9 cellular contexts compared by ENCODE assay signal in the genomic region with DNA sequence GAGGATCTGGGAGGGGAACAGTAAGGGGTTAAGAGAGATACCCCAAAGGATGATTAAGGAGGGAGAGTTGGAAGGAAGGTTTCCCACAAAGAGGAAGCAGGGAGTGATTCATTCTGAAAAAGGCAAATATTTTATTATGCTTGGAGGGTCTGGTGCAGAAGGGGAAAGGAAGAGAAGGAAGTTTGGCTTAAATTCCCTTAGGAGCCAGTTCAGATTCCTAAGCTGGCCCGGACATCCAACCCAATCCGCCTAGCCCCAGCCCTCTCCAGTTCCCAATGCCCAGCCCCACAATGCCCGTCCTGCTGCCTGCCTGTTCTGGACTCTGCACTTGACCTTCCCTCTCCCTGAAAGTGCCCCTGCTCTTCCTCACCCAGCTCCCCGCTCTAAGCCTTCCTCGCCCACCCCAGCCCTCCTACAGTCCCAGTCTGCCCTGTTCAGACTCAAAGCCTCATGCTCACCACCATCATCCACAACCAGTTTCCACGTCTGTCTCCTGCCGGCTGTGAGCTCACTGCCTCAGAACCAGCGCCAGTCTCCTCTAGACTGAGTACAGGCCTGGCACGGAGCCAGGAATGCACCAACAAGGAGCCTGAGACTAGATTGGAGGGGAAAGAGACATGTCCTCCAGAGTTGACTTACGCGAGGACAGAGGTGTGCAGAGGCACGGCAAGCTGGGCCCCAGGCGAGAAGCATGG. TPM values are rescaled to one million over a fixed set of nuclear protein-coding genes. Genes with fewer than 3 reads are reported as not detected.
DNase-seq lines count a peak whose midpoint lies in the region; ATAC-seq, FAIRE-seq and TF ChIP-seq lines count a peak whose summit lies in the region.
"Had no signal": no experiment of that assay in that cellular context is flagged by ENCODE, and none has a peak within 500 bp of the region (broad histone marks: within the 10 kb centered on the region; RNA-seq: fewer than 3 reads in every experiment).

No MANE protein-coding gene starts in this region.

- CTCF ChIA-PET in A549 (lab: Yijun Ruan, JAX) = interaction anchor here (1.0 to 10.2 kb wide), 6 partner anchors 8 to 1191 kb away, joined by 3 to 122 read pairs (median 3); no protein-coding TSS in a partner anchor
- CTCF ChIA-PET in IMR-90 (lab: Yijun Ruan, JAX) = interaction anchor here (0.5 to 1.6 kb wide), 4 partner anchors 12 to 118 kb away, joined by 3 to 6 read pairs (median 3); no protein-coding TSS in a partner anchor

- dilution Hi-C loops in IMR-90 (cut with HindIII; ENCODE audit: low sequenced_read_pairs, unreplicated experiment) = no loop called here

- H3K9ac ChIP-seq in IMR-90 (ENCODE audit: low read depth, low read length) = peak overlapping the region; percentile 22; the same call in 1 of the 2 replicates

- DNase-seq in A549 (ENCODE audit: low read depth in 1 of 2, low spot score in 1 of 2) = no peak
- peak; percentile 78 for DNase-seq in IMR-90
- peak; percentile 90 for DNase-seq in dermis blood vessel endothelial cell
- DNase-seq in mucosa of gallbladder (ENCODE audit: low spot score) = peak; percentile 68
- no peak for DNase-seq in HTR-8/SVneo (ENCODE audit: insufficient read length, low spot score)
- DNase-seq: NCI-H446 treated with DMSO at 0.1 percent for 48 hours had no signal

- 0 out of 2 replicates have a peak overlapping the region, but pooled peaks have one; percentile 12 for H3K56ac ChIP-seq in IMR-90 (ENCODE audit: extremely low read depth, insufficient read depth, low read length)

- H2AK9ac ChIP-seq in IMR-90 (replicated peaks; ENCODE audit: low read depth, low read length, poor library complexity) = peak overlapping the region; percentile 6

- peak overlapping the region; percentile 66; the same call in 1 of the 3 replicates for H2BK15ac ChIP-seq in IMR-90 (ENCODE audit: low read depth, low read length)

- H3K27me3 ChIP-seq in IMR-90 (ENCODE audit: control insufficient read depth, insufficient read depth, low read length) = no peaks in the 10 kb centered on the region

- H3K36me3 ChIP-seq in IMR-90 (ENCODE audit: control insufficient read depth, insufficient read depth, low read length) = peaks cover 32% of the 10 kb centered on the region

- H3K4me3 ChIP-seq in A549 (peak overlapping the region; percentile 1; the same call in 1 of the 3 replicates), IMR-90 (ENCODE audit: insufficient read depth, low read depth, low read length) (no peak overlapping the region)

- H3K9me1 ChIP-seq in IMR-90 (ENCODE audit: insufficient read depth, low read length) = peaks cover 53% of the 10 kb centered on the region

- H3K14ac ChIP-seq in IMR-90 (replicated peaks; ENCODE audit: low read depth, low read length) = peak overlapping the region; percentile 51

- peak overlapping the region; percentile 60 for H4K5ac ChIP-seq in IMR-90 (ENCODE audit: low read depth, low read length)

- ATAC-seq in A549 (peak; percentile 1 to 20; a peak in 3 of 6 replicates), IMR-90 (ENCODE audit: low read depth) (peak; percentile 16), GM18498 (IDR thresholded peaks at IDR 0.05; ENCODE audit: unreplicated experiment) (no peak), HG03469 (IDR thresholded peaks at IDR 0.05; ENCODE audit: unreplicated experiment) (no peak), GM21786 (IDR thresholded peaks at IDR 0.05; ENCODE audit: unreplicated experiment) (no peak)

- intact Hi-C loops in IMR-90 (cut with micrococcal nuclease) = no loop called here

- FAIRE-seq in A549 (lab: Jason Lieb, UNC) (no peak), HTR-8/SVneo (lab: Jason Lieb, UNC) (no peak)

- no peak for TF ChIP-seq EP300 in A549 (IDR thresholded peaks at IDR 0.05)

- peak overlapping the region; percentile 48 for H3K18ac ChIP-seq in IMR-90 (ENCODE audit: low read depth, low read length)

- TF ChIP-seq POLR2A in A549 (IDR thresholded peaks at IDR 0.05; ENCODE audit: low read length) = no peak
- TF ChIP-seq POLR2A in IMR-90 (IDR thresholded peaks at IDR 0.05; ENCODE audit: low read depth, low read length) = 0 out of 2 replicates have a peak, but pooled peaks have one; percentile 33

- H4K20me1 ChIP-seq in IMR-90 (ENCODE audit: insufficient read depth, low read length) = peaks cover 79% of the 10 kb centered on the region

- peak overlapping the region; percentile 74 for H3K23ac ChIP-seq in IMR-90 (ENCODE audit: low read depth, low read length)

- H3K79me1 ChIP-seq in IMR-90 (ENCODE audit: low read depth in 1 of 2, low read length in 2 of 2) = peaks cover 41 to 82% of the 10 kb centered on the region in 2 experiments

- H3K4me2 ChIP-seq in A549 = peak overlapping the region; percentile 77
- peak overlapping the region; percentile 63 for H3K4me2 ChIP-seq in IMR-90 (ENCODE audit: low read depth, low read length)

- in situ Hi-C loops in IMR-90 (cut with MboI; ENCODE audit: low sequenced_read_pairs) = no loop called here

- H2BK120ac ChIP-seq in IMR-90 (ENCODE audit: low read depth, low read length) = peak overlapping the region; percentile 72

- peak overlapping the region; percentile 11 for H2AFZ ChIP-seq in IMR-90 (replicated peaks; ENCODE audit: low read length, poor library complexity)

- peak overlapping the region; percentile 96 for H2AK5ac ChIP-seq in IMR-90 (ENCODE audit: low read depth, low read length)

- TF ChIP-seq RAD21 in A549 (conservative IDR thresholded peaks at IDR 0.05 in 1 of 2, IDR thresholded peaks at IDR 0.05 in 1 of 2) (no peak), IMR-90 (IDR thresholded peaks at IDR 0.05; ENCODE audit: low read length) (no peak)

- peak overlapping the region; percentile 36 to 73 for H4K8ac ChIP-seq in IMR-90 (ENCODE audit: low read depth in 2 of 2, low read length in 2 of 2)

- peak overlapping the region; percentile 87 for H3K4ac ChIP-seq in IMR-90 (ENCODE audit: low read depth, low read length)

- H3K9me3 ChIP-seq in A549 = no peaks in the 10 kb centered on the region
- H3K9me3 ChIP-seq in IMR-90 (ENCODE audit: control insufficient read depth, insufficient read depth, low read length) = no peaks in the 10 kb centered on the region

- TF ChIP-seq CTCF in A549 (IDR thresholded peaks at IDR 0.05) (no peak), IMR-90 (conservative IDR thresholded peaks at IDR 0.05; ENCODE audit: low read depth, low read length) (no peak)

- H3K27ac ChIP-seq in A549 = peak overlapping the region; percentile 69 to 86
- H3K27ac ChIP-seq in IMR-90 (ENCODE audit: insufficient read depth, low read length) = peak overlapping the region; percentile 77

- H2BK20ac ChIP-seq in IMR-90 (ENCODE audit: low read depth, low read length) = peak overlapping the region; percentile 8; the same call in 1 of the 2 replicates

- WGBS in A549 (ENCODE audit: missing lambda C conversion rate) = 47% methylated on average over 13 of the region's 13 CpGs
- WGBS in IMR-90 (ENCODE audit: extremely low coverage in 2 of 2, insufficient read length in 1 of 2), 2 experiments = 48% methylated on average over 8 of the region's 13 CpGs; no CpG with 5 or more reads in 1 of the 2 experiments

- H2BK5ac ChIP-seq in IMR-90 (ENCODE audit: low read depth, low read length, poor library complexity, severe bottlenecking) = peak overlapping the region; percentile 47

- POLR2A ChIA-PET in A549 (lab: Yijun Ruan, JAX) = no interaction called here
- POLR2A ChIA-PET in IMR-90 (lab: Charles Lee; ENCODE audit: unreplicated experiment) = interaction anchor here (1.2 kb wide), 1 partner anchor 10 kb away, joined by 3 read pairs; no protein-coding TSS in a partner anchor

- H4K91ac ChIP-seq in IMR-90 (ENCODE audit: insufficient read depth, low read depth, low read length) = peak overlapping the region; percentile 70

- H3K4me1 ChIP-seq in A549 = peaks cover 83% of the 10 kb centered on the region
- peaks cover 42% of the 10 kb centered on the region for H3K4me1 ChIP-seq in IMR-90 (ENCODE audit: control insufficient read depth, insufficient read depth, low read length)

- no TSS peak for BruUV-seq in IMR-90 (replicated peaks; lab: Mats Ljungman, UMichigan)

TF ChIP-seq in A549, 52 proteins besides CTCF, POLR2A, EP300 and RAD21 (continues in another document):
- TF ChIP-seq BHLHE40 (IDR thresholded peaks at IDR 0.05; ENCODE audit: low read depth, low read length) = no peak
- no peak for TF ChIP-seq JUN (IDR thresholded peaks at IDR 0.05)
- no peak for TF ChIP-seq CHD2 (IDR thresholded peaks at IDR 0.05; ENCODE audit: low read length, partially characterized antibody)
- TF ChIP-seq, protein P1, sequence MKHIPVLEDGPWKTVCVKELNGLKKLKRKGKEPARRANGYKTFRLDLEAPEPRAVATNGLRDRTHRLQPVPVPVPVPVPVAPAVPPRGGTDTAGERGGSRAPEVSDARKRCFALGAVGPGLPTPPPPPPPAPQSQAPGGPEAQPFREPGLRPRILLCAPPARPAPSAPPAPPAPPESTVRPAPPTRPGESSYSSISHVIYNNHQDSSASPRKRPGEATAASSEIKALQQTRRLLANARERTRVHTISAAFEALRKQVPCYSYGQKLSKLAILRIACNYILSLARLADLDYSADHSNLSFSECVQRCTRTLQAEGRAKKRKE (CRISPR knock-in tag; IDR thresholded peaks at IDR 0.05; ENCODE audit: low read depth) = no peak

TF ChIP-seq in IMR-90, 13 proteins besides CTCF, POLR2A, EP300 and RAD21 (continues in another document):
- TF ChIP-seq MAZ (IDR thresholded peaks at IDR 0.05; ENCODE audit: borderline replicate concordance, low read depth, low read length) (0 out of 2 replicates have a peak, but pooled peaks have one; percentile 13), RCOR1 (IDR thresholded peaks at IDR 0.05; ENCODE audit: insufficient replicate concordance, low read length) (no peak), MAFK (IDR thresholded peaks at IDR 0.05; ENCODE audit: low read depth, low read length) (no peak), MXI1 (IDR thresholded peaks at IDR 0.05; ENCODE audit: borderline replicate concordance, low read depth, low read length) (0 out of 2 replicates have a peak, but pooled peaks have one; percentile 23)

RNA-seq across cellular contexts. Expression of a gene that starts 18.9 kb away (rescaled TPM):
- 199 and 217 TPM in 2 replicates for polyA plus RNA-seq in A549 (2011; rRNA removed)
- polyA plus RNA-seq in A549 (2012; cell fraction: cytosol; rRNA removed) = 132 and 138 TPM in 2 replicates
- 115 and 134 TPM in 2 replicates for polyA plus RNA-seq in A549 (2012; cell fraction: nucleus; rRNA removed)
- polyA plus RNA-seq in A549 (2017; fragmentation: RNase III; extraction: RNeasy Plus Mini Kit Qiagen cat#74134 plus additional on column Dnase treatment) = 285 to 327 TPM (median 300 TPM) in 3 replicates
- 153 and 163 TPM in 2 replicates for polyA minus RNA-seq in A549 (2011; rRNA and poly(A)+ RNA removed)
- 430 and 460 TPM in 2 replicates for total RNA-seq in IMR-90 (2012; rRNA removed)
- 333 and 339 TPM in 2 replicates for polyA plus RNA-seq in IMR-90 (2012; rRNA removed)
- polyA plus RNA-seq in IMR-90 (2012; cell fraction: cytosol; rRNA removed) = 193 and 197 TPM in 2 replicates
- polyA plus RNA-seq in IMR-90 (2012; cell fraction: nucleus; rRNA removed; ENCODE audit: low replicate concordance) = 292 and 717 TPM in 2 replicates
- total RNA-seq in dermis blood vessel endothelial cell = 159 and 248 TPM in 2 replicates
- total RNA-seq in mucosa of gallbladder = 431 TPM

Comparison
In these comparisons a context has a peak if more than half of its experiments do, and no peak if none do; other contexts are left out.
1. ATAC-seq: peak in A549 (2 of 2) and IMR-90 (single experiment); none in GM18498 (single experiment), HG03469 (single experiment) and GM21786 (single experiment).
2. DNase-seq: peak in IMR-90 (single experiment), dermis blood vessel endothelial cell (single experiment) and mucosa of gallbladder (single experiment); none in A549 (0 of 2) and HTR-8/SVneo (single experiment).